In the genomic region with DNA sequence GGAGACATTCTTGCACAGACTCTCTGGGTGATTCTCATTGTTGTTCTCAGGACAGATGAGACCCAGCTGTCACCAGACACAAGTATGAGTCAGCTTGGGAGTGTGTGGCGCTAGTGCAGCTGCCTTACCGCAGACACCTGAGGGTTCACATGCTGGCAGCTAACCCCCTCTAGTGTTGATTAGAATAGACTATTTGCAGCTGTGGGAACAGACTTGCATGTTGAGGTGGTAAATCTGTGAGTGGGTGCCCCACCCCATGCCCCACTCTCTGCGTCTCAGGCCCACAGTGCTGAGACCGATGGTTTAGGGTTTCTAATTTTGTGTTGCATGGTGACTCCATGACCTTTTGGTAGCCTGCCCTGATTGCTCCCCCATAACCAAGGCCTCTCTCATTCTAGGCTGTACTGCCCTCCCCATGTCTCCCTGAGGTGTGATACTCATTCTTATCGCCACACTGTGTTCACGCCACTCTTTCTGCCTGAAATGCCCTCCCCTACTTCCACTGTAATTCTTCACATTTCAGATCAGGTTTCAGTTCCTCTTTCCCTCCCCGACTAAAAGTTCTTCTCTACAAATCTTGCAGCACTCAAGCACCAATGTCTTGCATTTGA, we compare ENCODE assay signal across 8 cellular contexts.
DNase-seq lines count a peak whose midpoint lies in the region; ATAC-seq, FAIRE-seq and TF ChIP-seq lines count a peak whose summit lies in the region.

No MANE protein-coding gene starts in this region.

- no peak overlapping the region for H3K27ac ChIP-seq in H1 (ENCODE audit: low read depth, low read length)

- no peak for TF ChIP-seq POLR2A in H1 (IDR thresholded peaks at IDR 0.05; ENCODE audit: control extremely low read depth in 1 of 2, low read depth in 2 of 2, low read length in 2 of 2)

- TF ChIP-seq CTCF in H1 (IDR thresholded peaks at IDR 0.05; ENCODE audit: control extremely low read depth in 1 of 3, insufficient read depth in 1 of 3, low read depth in 1 of 3, low read length in 3 of 3): peak in 2 of 3 experiments; percentile 69 to 79; a peak in 3 of 4 replicates

- H3K14ac ChIP-seq in H1 (ENCODE audit: insufficient read length): no peak overlapping the region

- no peak overlapping the region for H2BK15ac ChIP-seq in H1 (ENCODE audit: low read length)

- no peaks in the 10 kb centered on the region for H3K4me1 ChIP-seq in H1 (replicated peaks in 1 of 4; ENCODE audit: control insufficient read depth in 3 of 4, insufficient read depth in 4 of 4, low read length in 3 of 4)

- H4K8ac ChIP-seq in H1 (ENCODE audit: extremely low read depth, insufficient read depth, low read length): no peak overlapping the region

- H3K4me3 ChIP-seq in H1 (ENCODE audit: extremely low read depth in 1 of 4, insufficient read depth in 2 of 4, low read depth in 3 of 4, low read length in 4 of 4): no peak overlapping the region

- H3K9me3 ChIP-seq in H1 (ENCODE audit: insufficient read depth in 2 of 2, low read depth in 1 of 2, low read length in 1 of 2): no peaks in the 10 kb centered on the region

- no peak overlapping the region for H3K4me2 ChIP-seq in H1 (ENCODE audit: insufficient read depth in 1 of 2, low read depth in 2 of 2, low read length in 2 of 2)

- H3K23me2 ChIP-seq in H1 (ENCODE audit: low read depth, low read length): no peaks in the 10 kb centered on the region

- POLR2A ChIA-PET in H1 (lab: Charles Lee; ENCODE audit: partially characterized antibody): no interaction called here

- TF ChIP-seq RAD21 in H1 (IDR thresholded peaks at IDR 0.05 in 1 of 2, conservative IDR thresholded peaks at IDR 0.05 in 1 of 2; ENCODE audit: low read depth in 2 of 2, low read length in 2 of 2): peak; percentile 80 to 87

- H3K9ac ChIP-seq in H1 (replicated peaks in 1 of 4; ENCODE audit: extremely low read depth in 1 of 4, low read depth in 3 of 4, low read length in 3 of 4): no peak overlapping the region

- ATAC-seq in GM19395 (IDR thresholded peaks at IDR 0.05; ENCODE audit: unreplicated experiment) (peak; percentile 94), HG03139 (IDR thresholded peaks at IDR 0.05; ENCODE audit: unreplicated experiment) (peak; percentile 90)

- H2BK20ac ChIP-seq in H1 (ENCODE audit: low read length): no peak overlapping the region

- H3K36me3 ChIP-seq in H1 (ENCODE audit: control insufficient read depth in 2 of 4, insufficient read depth in 4 of 4, low read length in 3 of 4): no peaks in the 10 kb centered on the region

- H2BK12ac ChIP-seq in H1 (ENCODE audit: low read depth, low read length): no peak overlapping the region

- CTCF ChIA-PET in H1 (lab: Charles Lee; ENCODE audit: partially characterized antibody): interaction anchor here (0.6 to 4.5 kb wide), 36 partner anchors 10 to 871 kb away, joined by 3 to 34 read pairs (median 4); a partner anchor contains a TSS

- H2AFZ ChIP-seq in H1 (ENCODE audit: low read length): no peak overlapping the region

- H2BK5ac ChIP-seq in H1 (ENCODE audit: low read depth, low read length): no peak overlapping the region

- DNase-seq in EH (ENCODE audit: low read depth): peak; percentile 74
- peak; percentile 63 for DNase-seq in NCI-H345 treated with DMSO at 0.1 percent for 48 hours (lab: John Stamatoyannopoulos, UW; ENCODE audit: unreplicated experiment)
- DNase-seq in H1 (ENCODE audit: low read depth in 1 of 2, low spot score in 2 of 2): peak in 1 of 2 experiments; percentile 21
- DNase-seq in renal cortical epithelial cell (ENCODE audit: low read depth): peak; percentile 79
- no peak for DNase-seq in T-helper 9 cell
- no peak for DNase-seq in NCI-H446 treated with DMSO at 0.1 percent for 48 hours (lab: John Stamatoyannopoulos, UW)

- H4K20me1 ChIP-seq in H1 (replicated peaks in 1 of 2; ENCODE audit: control insufficient read depth in 1 of 2, insufficient read depth in 2 of 2, low read length in 2 of 2): no peaks in the 10 kb centered on the region

- no peak for FAIRE-seq in H1 (lab: Jason Lieb, UNC)

- H3K23ac ChIP-seq in H1 (ENCODE audit: insufficient read length): no peak overlapping the region

- no peaks in the 10 kb centered on the region for H3K79me1 ChIP-seq in H1 (ENCODE audit: low read depth, low read length)

- H4K5ac ChIP-seq in H1 (ENCODE audit: insufficient read length, low read depth, low read length): no peak overlapping the region

- H3K79me2 ChIP-seq in H1 (ENCODE audit: control insufficient read depth in 1 of 2, insufficient read depth in 2 of 2, low read length in 2 of 2): no peaks in the 10 kb centered on the region

- no peak overlapping the region for H3K4ac ChIP-seq in H1 (replicated peaks; ENCODE audit: insufficient read length, low read depth, low read length)

- 83% methylated on average over 7 of the region's 7 CpGs; no CpG with 5 or more reads in 1 of the 2 experiments for WGBS in H1 (ENCODE audit: extremely low coverage in 1 of 2, insufficient coverage in 1 of 2, insufficient read length in 1 of 2, insufficient replicate concordance in 2 of 2, low coverage in 1 of 2, low lambda C conversion rate in 2 of 2, missing lambda C conversion rate in 1 of 2), 2 experiments

- no peak overlapping the region for H2BK120ac ChIP-seq in H1 (replicated peaks; ENCODE audit: low read depth, low read length)

- no peak for TF ChIP-seq EP300 in H1 (IDR thresholded peaks at IDR 0.05; ENCODE audit: borderline replicate concordance in 1 of 2, low read depth in 2 of 2, low read length in 2 of 2)

- no peak overlapping the region for H4K91ac ChIP-seq in H1 (replicated peaks; ENCODE audit: insufficient read length, low read length)

- H3K27me3 ChIP-seq in H1 (replicated peaks in 1 of 4; ENCODE audit: control insufficient read depth in 3 of 4, extremely low read depth in 1 of 4, insufficient read depth in 3 of 4, low read length in 3 of 4): no peaks in the 10 kb centered on the region

- no peak overlapping the region for H2AK5ac ChIP-seq in H1 (ENCODE audit: low read depth, low read length)

- no peak overlapping the region for H3K56ac ChIP-seq in H1 (replicated peaks; ENCODE audit: insufficient read length, low read depth, low read length)

- 0 out of 2 replicates have a peak overlapping the region, but pooled peaks have one; percentile 11 for H3K18ac ChIP-seq in H1 (ENCODE audit: extremely low read depth, low read length)

TF ChIP-seq in H1, 55 proteins besides CTCF, POLR2A, EP300 and RAD21:
- TF ChIP-seq, protein P1, sequence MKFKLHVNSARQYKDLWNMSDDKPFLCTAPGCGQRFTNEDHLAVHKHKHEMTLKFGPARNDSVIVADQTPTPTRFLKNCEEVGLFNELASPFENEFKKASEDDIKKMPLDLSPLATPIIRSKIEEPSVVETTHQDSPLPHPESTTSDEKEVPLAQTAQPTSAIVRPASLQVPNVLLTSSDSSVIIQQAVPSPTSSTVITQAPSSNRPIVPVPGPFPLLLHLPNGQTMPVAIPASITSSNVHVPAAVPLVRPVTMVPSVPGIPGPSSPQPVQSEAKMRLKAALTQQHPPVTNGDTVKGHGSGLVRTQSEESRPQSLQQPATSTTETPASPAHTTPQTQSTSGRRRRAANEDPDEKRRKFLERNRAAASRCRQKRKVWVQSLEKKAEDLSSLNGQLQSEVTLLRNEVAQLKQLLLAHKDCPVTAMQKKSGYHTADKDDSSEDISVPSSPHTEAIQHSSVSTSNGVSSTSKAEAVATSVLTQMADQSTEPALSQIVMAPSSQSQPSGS (IDR thresholded peaks at IDR 0.05; ENCODE audit: low read length): no peak
- TF ChIP-seq SIRT6 (IDR thresholded peaks at IDR 0.05; ENCODE audit: low read length) (no peak), JUND (IDR thresholded peaks at IDR 0.05; ENCODE audit: low read length) (peak; percentile 72; the same call in 1 of the 2 replicates), GABPA (IDR thresholded peaks at IDR 0.05; ENCODE audit: borderline replicate concordance, insufficient read depth, low read length) (no peak)

Comparison
In these comparisons a context has a peak if more than half of its experiments do, and no peak if none do; other contexts are left out.
1. DNase-seq: peak in EH (single experiment), NCI-H345 treated with DMSO at 0.1 percent for 48 hours (single experiment) and renal cortical epithelial cell (single experiment); none in T-helper 9 cell (single experiment) and NCI-H446 treated with DMSO at 0.1 percent for 48 hours (single experiment).